5 cellular contexts compared by ENCODE assay signal in the genomic region with DNA sequence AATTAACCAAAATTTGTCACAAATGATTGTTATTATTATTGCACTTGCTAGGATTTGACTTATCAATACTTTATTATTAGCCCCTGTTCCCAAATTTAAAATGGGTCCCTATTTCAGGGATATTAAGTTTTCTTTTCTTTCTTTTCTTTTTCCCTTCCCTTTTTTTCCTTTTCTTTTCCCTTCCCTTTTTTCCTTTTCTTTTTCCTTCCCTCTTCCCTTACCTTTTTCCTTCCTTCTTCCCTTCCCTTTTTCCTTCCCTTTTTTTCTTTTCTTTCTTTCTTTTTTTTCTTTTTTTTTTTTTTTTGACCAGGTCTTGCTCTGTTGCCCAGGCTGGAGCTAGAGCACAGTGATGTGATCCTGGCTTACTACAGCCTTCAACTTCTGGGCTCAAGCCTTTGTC.
"Had no signal": no experiment of that assay in that cellular context is flagged by ENCODE, and none has a peak within 500 bp of the region (broad histone marks: within the 10 kb centered on the region; RNA-seq: fewer than 3 reads in every experiment).

No MANE protein-coding gene starts in this region.

- H3K4me3 Mint-ChIP-seq: GM23338 had no signal

- H2AFZ ChIP-seq: GM23338 had no signal

- DNase-seq: IMR-90, KBM-7 had no signal

- H3K4me3 ChIP-seq: GM23338, HAP-1 had no signal

- H3K36me3 ChIP-seq: HAP-1 had no signal

- H3K9me3 Mint-ChIP-seq: GM23338 had no signal

- H3K27ac Mint-ChIP-seq: GM23338 had no signal

- ATAC-seq: GM23338, HCT116 had no signal

- H3K9me3 ChIP-seq: HAP-1 had no signal

- H3K4me2 ChIP-seq: GM23338 had no signal
